In genomic region chr2:216985658-216986141, GRCh38 we compare ENCODE assay signal across 19 cellular contexts.
DNase-seq lines count a peak whose midpoint lies in the region; ATAC-seq and TF ChIP-seq lines count a peak whose summit lies in the region.
"Had no signal": no experiment of that assay in that cellular context is flagged by ENCODE, and none has a peak within 500 bp of the region (broad histone marks: within the 10 kb centered on the region; RNA-seq: fewer than 3 reads in every experiment).

No MANE protein-coding gene starts in this region.

- H3K27me3 Mint-ChIP-seq in endodermal cell (ENCODE audit: insufficient read depth) (peaks cover 4% of the 10 kb centered on the region), type B pancreatic cell (peaks cover 8% of the 10 kb centered on the region)

- TF ChIP-seq CTCF in endodermal cell (conservative IDR thresholded peaks at IDR 0.05) = no peak
- TF ChIP-seq CTCF in type B pancreatic cell (conservative IDR thresholded peaks at IDR 0.05) = no peak

- ATAC-seq in GM18867 (IDR thresholded peaks at IDR 0.05; ENCODE audit: unreplicated experiment) = no peak
- ATAC-seq: activated naive CD8-positive, alpha-beta T cell treated with anti-CD3 and anti-CD28 coated beads, Interleukin-2, amount 50 U/mL, for 24 hours; heart left ventricle; naive thymus-derived CD8-positive, alpha-beta T cell had no signal

- no peaks in the 10 kb centered on the region for H3K36me3 ChIP-seq in endodermal cell (ENCODE audit: control insufficient read depth, insufficient read depth, low read length)
- H3K36me3 ChIP-seq: heart left ventricle, right lobe of liver had no signal

- H3K27me3 ChIP-seq in endodermal cell (ENCODE audit: control insufficient read depth, insufficient read depth, low read length, poor library complexity, severe bottlenecking) = no peaks in the 10 kb centered on the region
- H3K27me3 ChIP-seq: heart left ventricle, right lobe of liver had no signal

- H3K9me3 ChIP-seq in endodermal cell (ENCODE audit: control insufficient read depth, low read length) = no peaks in the 10 kb centered on the region
- H3K9me3 ChIP-seq: heart left ventricle, right lobe of liver had no signal

- peaks cover 9% of the 10 kb centered on the region for H3K4me1 ChIP-seq in endodermal cell (ENCODE audit: control insufficient read depth, insufficient read depth, low read length)

- H3K27ac Mint-ChIP-seq in endodermal cell (peak overlapping the region; percentile 90), type B pancreatic cell (peak overlapping the region; percentile 54)
- H3K27ac Mint-ChIP-seq: activated naive CD8-positive, alpha-beta T cell treated with anti-CD3 and anti-CD28 coated beads, Interleukin-2, amount 50 U/mL, for 24 hours; naive thymus-derived CD8-positive, alpha-beta T cell had no signal

- no peak overlapping the region for H3K9ac ChIP-seq in endodermal cell (ENCODE audit: extremely low read depth, low read length, poor library complexity, severe bottlenecking)
- H3K9ac ChIP-seq: GM23248 had no signal

- H3K4me3 Mint-ChIP-seq in endodermal cell = peak overlapping the region; percentile 24
- no peak overlapping the region for H3K4me3 Mint-ChIP-seq in type B pancreatic cell
- H3K4me3 Mint-ChIP-seq: activated naive CD8-positive, alpha-beta T cell treated with anti-CD3 and anti-CD28 coated beads, Interleukin-2, amount 50 U/mL, for 24 hours; naive thymus-derived CD8-positive, alpha-beta T cell had no signal

- H3K4me3 ChIP-seq in endodermal cell (ENCODE audit: low read length) = no peak overlapping the region
- H3K4me3 ChIP-seq: GM23248, heart left ventricle, right lobe of liver had no signal

- H3K36me3 Mint-ChIP-seq in endodermal cell (ENCODE audit: low read depth) (no peaks in the 10 kb centered on the region), type B pancreatic cell (no peaks in the 10 kb centered on the region)

- DNase-seq in NCI-H1105 treated with DMSO at 0.1 percent for 48 hours (lab: John Stamatoyannopoulos, UW) (peak; percentile 91), NCI-H2196 treated with DMSO at 0.1 percent for 48 hours (lab: John Stamatoyannopoulos, UW; ENCODE audit: unreplicated experiment) (peak; percentile 92), endodermal cell (peak; percentile 84), type B pancreatic cell (ENCODE audit: extremely low spot score, unreplicated experiment) (no peak), germinal center (ENCODE audit: low spot score) (no peak), glomerular visceral epithelial cell (ENCODE audit: extremely low spot score) (no peak), T-helper 1 cell (no peak)
- DNase-seq: activated naive CD8-positive, alpha-beta T cell treated with anti-CD3 and anti-CD28 coated beads, Interleukin-2, amount 50 U/mL, for 24 hours; activated T-cell treated with anti-CD3 and anti-CD28 coated beads, Interleukin-2, amount 50 U/mL, for 48 hours; C1 segment of cervical spinal cord; GM23248; heart left ventricle; KG1; naive thymus-derived CD8-positive, alpha-beta T cell; NCI-H82; stimulated activated naive CD4-positive, alpha-beta T cell treated with Interleukin-2 at 50 U/mL for 16 hours had no signal

- peaks cover 17% of the 10 kb centered on the region for H3K4me1 Mint-ChIP-seq in endodermal cell
- peaks cover 19% of the 10 kb centered on the region for H3K4me1 Mint-ChIP-seq in type B pancreatic cell (ENCODE audit: unreplicated experiment)
- H3K4me1 Mint-ChIP-seq: activated naive CD8-positive, alpha-beta T cell treated with anti-CD3 and anti-CD28 coated beads, Interleukin-2, amount 50 U/mL, for 24 hours; naive thymus-derived CD8-positive, alpha-beta T cell had no signal

- H3K9me3 Mint-ChIP-seq in endodermal cell = no peaks in the 10 kb centered on the region
- H3K9me3 Mint-ChIP-seq in type B pancreatic cell = peaks cover 8% of the 10 kb centered on the region

- H3K27ac ChIP-seq in endodermal cell (ENCODE audit: low read depth, low read length) = peak overlapping the region; percentile 61
- H3K27ac ChIP-seq: epithelial cell of prostate, GM23248, heart left ventricle had no signal

- 40 to 42% methylated on average over 13 of the region's 13 CpGs for WGBS in endodermal cell (ENCODE audit: insufficient coverage in 1 of 2, insufficient read length in 1 of 2), 2 experiments

Comparison
In these comparisons a context has a peak if more than half of its experiments do, and no peak if none do; other contexts are left out.
1. DNase-seq: peak in NCI-H1105 treated with DMSO at 0.1 percent for 48 hours (single experiment), NCI-H2196 treated with DMSO at 0.1 percent for 48 hours (single experiment) and endodermal cell (single experiment); none in type B pancreatic cell (single experiment), germinal center (single experiment), glomerular visceral epithelial cell (single experiment) and T-helper 1 cell (0 of 5).